ENCODE assay signal across 8 cellular contexts in genomic region chr15:57751177-57751800, GRCh38. TPM values are rescaled to one million over a fixed set of nuclear protein-coding genes. Genes with fewer than 3 reads are reported as not detected.
DNase-seq lines count a peak whose midpoint lies in the region; ATAC-seq and TF ChIP-seq lines count a peak whose summit lies in the region.

No MANE protein-coding gene starts in this region.

- no peaks in the 10 kb centered on the region for H3K9me3 Mint-ChIP-seq in natural killer cell treated with Interleukin-12 subunit alpha and Interleukin-12 subunit beta and Interleukin-15 and Interleukin-18, amount 100 ng/mL, for 72 hours

- H3F3A ChIP-seq in PC-9 (ENCODE audit: insufficient read depth, low read depth), result no peaks in the 10 kb centered on the region

- H3K4me1 Mint-ChIP-seq in natural killer cell treated with Interleukin-12 subunit alpha and Interleukin-12 subunit beta and Interleukin-15 and Interleukin-18, amount 100 ng/mL, for 72 hours (ENCODE audit: low read depth in 2 of 2), result no peaks in the 10 kb centered on the region

- H3K9me2 ChIP-seq in PC-9 (ENCODE audit: insufficient read depth), result no peaks in the 10 kb centered on the region

- H3K9me3 ChIP-seq in PC-9 (ENCODE audit: insufficient read depth, low read depth) (no peaks in the 10 kb centered on the region), psoas muscle (no peaks in the 10 kb centered on the region)

- H3K27me3 Mint-ChIP-seq in natural killer cell treated with Interleukin-12 subunit alpha and Interleukin-12 subunit beta and Interleukin-15 and Interleukin-18, amount 100 ng/mL, for 72 hours, result peaks cover 0 to 3% of the 10 kb centered on the region in 2 donors

- H2AFZ ChIP-seq in PC-9, result no peak overlapping the region

- CTCF ChIA-PET in PC-9 (lab: Charles Lee), result interaction anchor here (0.7 to 1.8 kb wide), 10 partner anchors 26 to 1387 kb away, joined by 3 to 26 read pairs (median 6); no protein-coding TSS in a partner anchor

- no peaks in the 10 kb centered on the region for H3K27me3 ChIP-seq in PC-9 (ENCODE audit: insufficient read depth, low read depth)
- no peaks in the 10 kb centered on the region for H3K27me3 ChIP-seq in psoas muscle (ENCODE audit: insufficient read depth in 3 of 3, low read length in 2 of 3)

- H3K36me3 Mint-ChIP-seq in natural killer cell treated with Interleukin-12 subunit alpha and Interleukin-12 subunit beta and Interleukin-15 and Interleukin-18, amount 100 ng/mL, for 72 hours, result no peaks in the 10 kb centered on the region

- H4K20me1 ChIP-seq in PC-9 (ENCODE audit: insufficient read depth), result no peaks in the 10 kb centered on the region

- ATAC-seq in psoas muscle (no peak), GM19035 (IDR thresholded peaks at IDR 0.05; ENCODE audit: unreplicated experiment) (no peak), HG03439 (IDR thresholded peaks at IDR 0.05; ENCODE audit: unreplicated experiment) (no peak)
- no peak for ATAC-seq in natural killer cell treated with Interleukin-12 subunit alpha and Interleukin-12 subunit beta and Interleukin-15 and Interleukin-18, amount 100 ng/mL, for 72 hours

- H3K4me1 ChIP-seq in PC-9 (replicated peaks; ENCODE audit: insufficient read depth), result no peaks in the 10 kb centered on the region
- no peaks in the 10 kb centered on the region for H3K4me1 ChIP-seq in psoas muscle

- H3K4me3 Mint-ChIP-seq in natural killer cell treated with Interleukin-12 subunit alpha and Interleukin-12 subunit beta and Interleukin-15 and Interleukin-18, amount 100 ng/mL, for 72 hours, result no peak overlapping the region

- no peaks in the 10 kb centered on the region for H3K79me2 ChIP-seq in PC-9 (ENCODE audit: low read depth)

- POLR2A ChIA-PET in PC-9 (lab: Charles Lee; ENCODE audit: unreplicated experiment), result interaction anchor here (0.6 to 0.7 kb wide), 2 partner anchors 55 to 1859 kb away, joined by 4 to 7 read pairs; no protein-coding TSS in a partner anchor

- H3K4me2 ChIP-seq in PC-9, result no peak overlapping the region

- H3K4me3 ChIP-seq in PC-9, result no peak overlapping the region
- H3K4me3 ChIP-seq in psoas muscle, result no peak overlapping the region

- WGBS in psoas muscle, 3 donors, result 29 to 35% (median 32%) methylated on average over 3 of the region's 3 CpGs

- peak; percentile 46 for TF ChIP-seq CTCF in GM12873 (IDR thresholded peaks at IDR 0.05; ENCODE audit: insufficient read depth, low read depth, low read length, missing control alignments)
- TF ChIP-seq CTCF in PC-9 (conservative IDR thresholded peaks at IDR 0.05), result peak; percentile 56
- peak; percentile 35 for TF ChIP-seq CTCF in psoas muscle (IDR thresholded peaks at IDR 0.05)

- no peak overlapping the region for H3K27ac Mint-ChIP-seq in natural killer cell treated with Interleukin-12 subunit alpha and Interleukin-12 subunit beta and Interleukin-15 and Interleukin-18, amount 100 ng/mL, for 72 hours

- H3K27ac ChIP-seq in PC-9, result no peak overlapping the region
- H3K27ac ChIP-seq in psoas muscle, result no peak overlapping the region

- no TSS peak for BruUV-seq in PC-9 (replicated peaks; lab: Mats Ljungman, UMichigan)

- intact Hi-C loops in PC-9 (cut with micrococcal nuclease; ENCODE audit: unreplicated experiment), result loop anchor here (2.0 to 5.0 kb wide), 3 partner anchors 110 to 431 kb away; no protein-coding TSS in a partner anchor
- intact Hi-C loops in psoas muscle (cut with DNase I), result loop anchor here in 1 of 2 donors (2.0 to 5.0 kb wide), 2 partner anchors 110 to 316 kb away; partner anchors contain the start of gene ALDH1A2

- H3K36me3 ChIP-seq in PC-9 (ENCODE audit: low read depth), result no peaks in the 10 kb centered on the region
- no peaks in the 10 kb centered on the region for H3K36me3 ChIP-seq in psoas muscle (ENCODE audit: insufficient read depth in 1 of 2, low read depth in 1 of 2)

- DNase-seq in PC-9 (no peak), fibroblast of peridontal ligament (ENCODE audit: extremely low read depth) (peak; percentile 64), psoas muscle (no peak)
- no peak for DNase-seq in activated naive CD4-positive, alpha-beta T cell (lab: John Stamatoyannopoulos, UW)
- DNase-seq in natural killer cell treated with Interleukin-12 subunit alpha and Interleukin-12 subunit beta and Interleukin-15 and Interleukin-18, amount 100 ng/mL, for 72 hours (ENCODE audit: low spot score), result no peak

RNA-seq across cellular contexts. Expression of gene POLR2M, which starts 44.8 kb away (rescaled TPM):
- total RNA-seq in PC-9 (2021) (53.9 and 56.8 TPM in 2 replicates), psoas muscle (100 to 1,000 TPM in 2 of 4 donors, 10 to 100 TPM in 2; 81.2 to 114 (median 94.2) TPM)
- polyA plus RNA-seq in psoas muscle, result 100 to 1,000 TPM in 2 of 3 donors, 10 to 100 TPM in 1; 78.0 to 403 (median 131) TPM
- total RNA-seq in natural killer cell treated with Interleukin-12 subunit alpha and Interleukin-12 subunit beta and Interleukin-15 and Interleukin-18, amount 100 ng/mL, for 72 hours, result 10 to 100 TPM; 40.2 to 47.5 TPM
